ENCODE assay signal across 1 cellular context in the genomic region with DNA sequence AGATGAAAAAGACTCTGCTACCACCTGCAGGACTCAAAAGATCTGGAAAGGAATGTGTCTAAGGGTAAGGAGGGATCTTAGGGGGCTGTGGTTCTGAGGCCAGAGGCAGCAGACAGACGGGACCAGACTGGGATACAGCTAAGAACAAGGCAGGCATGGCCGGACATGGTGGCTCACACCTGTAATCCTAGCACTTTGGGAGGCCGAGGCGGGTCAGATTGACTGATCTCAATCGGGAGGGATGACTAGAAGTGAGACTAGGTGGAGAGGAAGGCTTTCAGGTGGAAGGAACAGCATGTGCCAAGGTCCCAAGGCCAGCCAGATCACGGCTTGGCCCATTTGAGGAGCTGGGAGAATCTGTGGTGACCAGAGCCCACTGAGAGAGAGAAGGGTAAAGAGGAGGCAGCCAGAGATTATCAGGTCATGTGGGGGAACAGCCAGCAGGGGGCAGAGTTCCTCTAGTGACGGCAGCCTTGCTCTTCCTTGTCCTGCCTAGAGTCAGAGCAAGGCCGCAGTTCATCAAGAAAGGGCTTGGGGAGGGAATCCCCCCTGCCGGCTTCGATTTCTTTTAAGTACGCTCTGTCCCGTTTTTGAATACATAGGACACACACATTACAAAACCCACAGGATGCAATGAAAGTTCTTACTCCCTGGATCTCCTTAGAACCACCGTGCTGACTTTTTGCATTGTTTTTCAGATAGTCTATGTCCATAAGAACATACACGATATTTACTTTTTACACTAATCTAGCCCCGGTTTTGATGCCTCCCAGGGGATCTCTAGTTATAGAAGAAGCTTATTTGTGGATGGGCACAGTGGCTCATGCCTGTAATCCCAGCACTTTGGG.
TF ChIP-seq lines count a peak whose summit lies in the region.

No MANE protein-coding gene starts in this region.

TF ChIP-seq in endothelial cell of umbilical vein, 7 proteins besides CTCF, POLR2A, EP300 and RAD21:
- TF ChIP-seq, protein P1, sequence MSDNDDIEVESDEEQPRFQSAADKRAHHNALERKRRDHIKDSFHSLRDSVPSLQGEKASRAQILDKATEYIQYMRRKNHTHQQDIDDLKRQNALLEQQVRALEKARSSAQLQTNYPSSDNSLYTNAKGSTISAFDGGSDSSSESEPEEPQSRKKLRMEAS (IDR thresholded peaks at IDR 0.05; ENCODE audit: insufficient read depth, insufficient read length), result no peak
- TF ChIP-seq GATA2 (IDR thresholded peaks at IDR 0.05; ENCODE audit: insufficient read depth, insufficient read length, low read depth, low read length) (no peak), POLR2AphosphoS5 (IDR thresholded peaks at IDR 0.05; ENCODE audit: insufficient read depth, low read depth, low read length) (no peak), MYC (IDR thresholded peaks at IDR 0.05; ENCODE audit: low read depth, low read length) (no peak), JUN (IDR thresholded peaks at IDR 0.05; ENCODE audit: borderline replicate concordance, insufficient read depth, insufficient read length, low read depth) (no peak), FOS (IDR thresholded peaks at IDR 0.05; ENCODE audit: borderline replicate concordance, insufficient read depth, low read length) (no peak), EZH2 (IDR thresholded peaks at IDR 0.05; ENCODE audit: borderline replicate concordance, low read depth, low read length, severe bottlenecking) (no peak)
TF ChIP-seq in endothelial cell of umbilical vein: peak in this region for 0.
